In the genomic region with DNA sequence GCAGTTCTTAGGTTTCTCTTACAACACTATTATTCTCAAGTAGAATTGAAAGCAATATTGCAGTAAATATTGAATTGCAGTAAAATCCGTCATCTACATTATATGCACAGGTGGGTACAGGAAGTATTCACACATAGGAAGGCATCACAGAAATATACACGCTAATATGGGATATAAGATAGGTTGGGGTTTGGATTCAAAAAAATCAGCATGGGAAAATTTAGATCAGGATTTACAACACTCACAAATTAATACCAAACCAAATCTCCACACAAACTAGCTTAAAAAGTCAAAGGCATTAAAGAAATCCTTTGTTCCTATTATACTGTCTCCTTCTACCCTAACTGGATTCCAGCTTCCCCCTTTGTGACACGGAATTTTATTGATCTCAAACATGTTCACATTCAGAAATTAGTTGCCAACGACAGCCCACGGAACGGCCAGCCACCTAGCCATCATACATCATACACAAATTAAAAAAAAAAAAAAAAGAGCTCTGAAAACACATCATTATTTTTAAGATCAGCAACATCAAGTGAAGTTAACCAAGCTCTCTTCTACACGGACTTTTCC, we compare ENCODE assay signal across 11 cellular contexts. TPM values are rescaled to one million over a fixed set of nuclear protein-coding genes. Genes with fewer than 3 reads are reported as not detected.
DNase-seq lines count a peak whose midpoint lies in the region; ATAC-seq and TF ChIP-seq lines count a peak whose summit lies in the region.
"Had no signal": no experiment of that assay in that cellular context is flagged by ENCODE, and none has a peak within 500 bp of the region (broad histone marks: within the 10 kb centered on the region; RNA-seq: fewer than 3 reads in every experiment).

No MANE protein-coding gene starts in this region.

- intact Hi-C loops in activated B cell treated with CpG ODN at 0.5 μM for 24 hours (cut with micrococcal nuclease) (no loop called here), thyroid gland (cut with DNase I) (no loop called here)

- POLR2A ChIA-PET in activated B cell treated with CpG ODN at 0.5 μM for 24 hours (lab: Charles Lee): interaction anchor here (0.5 kb wide), 1 partner anchor 126 kb away, joined by 4 read pairs; no protein-coding TSS in a partner anchor

- DNase-seq in activated naive CD8-positive, alpha-beta T cell treated with anti-CD3 and anti-CD28 coated beads for 36 hours: no peak
- DNase-seq in activated B cell treated with CpG ODN at 0.5 μM for 24 hours (no peak), left kidney (ENCODE audit: low read depth, low spot score) (peak; percentile 27), thyroid gland (no peak), hippocampal formation (lab: John Stamatoyannopoulos, UW) (no peak)
- DNase-seq: activated effector memory CD4-positive, alpha-beta T cell treated with Interleukin-2 at 50 U/mL for 16 hours had no signal

- no peaks in the 10 kb centered on the region for H3K9me3 Mint-ChIP-seq in activated naive CD8-positive, alpha-beta T cell (ENCODE audit: low read depth)
- H3K9me3 Mint-ChIP-seq in activated naive CD8-positive, alpha-beta T cell treated with anti-CD3 and anti-CD28 coated beads for 36 hours: no peaks in the 10 kb centered on the region
- no peaks in the 10 kb centered on the region for H3K9me3 Mint-ChIP-seq in activated B cell treated with CpG ODN at 0.5 μM for 24 hours

- peak overlapping the region; percentile 73 to 91 (median 86) for H3K27ac ChIP-seq in thyroid gland
- H3K27ac ChIP-seq: BLaER1 treated with 17β-estradiol and CSF1 and Interleukin-3, amounts not matched to agents 10 nM and 100 nM had no signal

- H3K4me3 ChIP-seq in thyroid gland (replicated peaks in 1 of 3): no peak overlapping the region

- no peaks in the 10 kb centered on the region for H3K27me3 ChIP-seq in thyroid gland

- ATAC-seq in activated B cell treated with CpG ODN at 0.5 μM for 24 hours (ENCODE audit: low read depth) (no peak), HG03378 (IDR thresholded peaks at IDR 0.05; ENCODE audit: unreplicated experiment) (no peak), HG02798 (IDR thresholded peaks at IDR 0.05; ENCODE audit: poor library complexity, unreplicated experiment) (no peak)

- no peaks in the 10 kb centered on the region for H3K36me3 ChIP-seq in thyroid gland
- H3K36me3 ChIP-seq: BLaER1 treated with 17β-estradiol and CSF1 and Interleukin-3, amounts not matched to agents 10 nM and 100 nM; esophagus muscularis mucosa had no signal

- peaks cover 25% of the 10 kb centered on the region for H3K4me1 Mint-ChIP-seq in activated naive CD8-positive, alpha-beta T cell (ENCODE audit: low read depth)
- peaks cover 24% of the 10 kb centered on the region for H3K4me1 Mint-ChIP-seq in activated naive CD8-positive, alpha-beta T cell treated with anti-CD3 and anti-CD28 coated beads for 36 hours
- peaks cover 36% of the 10 kb centered on the region for H3K4me1 Mint-ChIP-seq in activated B cell treated with CpG ODN at 0.5 μM for 24 hours

- H3K27me3 Mint-ChIP-seq in activated naive CD8-positive, alpha-beta T cell: peaks cover 52% of the 10 kb centered on the region
- H3K27me3 Mint-ChIP-seq in activated naive CD8-positive, alpha-beta T cell treated with anti-CD3 and anti-CD28 coated beads for 36 hours: peaks cover 88% of the 10 kb centered on the region
- H3K27me3 Mint-ChIP-seq in activated B cell treated with CpG ODN at 0.5 μM for 24 hours: peaks cover 33% of the 10 kb centered on the region

- CTCF ChIA-PET in activated B cell treated with CpG ODN at 0.5 μM for 24 hours (lab: Charles Lee): interaction anchor here (10.3 kb wide), 1 partner anchor 85 kb away, joined by 216 read pairs; the partner anchor contains the start of gene WDR38

- TF ChIP-seq POLR2A in thyroid gland (IDR thresholded peaks at IDR 0.05): no peak

- H3K27ac Mint-ChIP-seq in activated naive CD8-positive, alpha-beta T cell: no peak overlapping the region
- H3K27ac Mint-ChIP-seq in activated naive CD8-positive, alpha-beta T cell treated with anti-CD3 and anti-CD28 coated beads for 36 hours: no peak overlapping the region
- H3K27ac Mint-ChIP-seq in activated B cell treated with CpG ODN at 0.5 μM for 24 hours: no peak overlapping the region

- peaks cover 34 to 38% of the 10 kb centered on the region in 2 donors for H3K4me1 ChIP-seq in thyroid gland

- peak overlapping the region; percentile 92 for H3K4me3 Mint-ChIP-seq in activated naive CD8-positive, alpha-beta T cell
- no peak overlapping the region for H3K4me3 Mint-ChIP-seq in activated naive CD8-positive, alpha-beta T cell treated with anti-CD3 and anti-CD28 coated beads for 36 hours
- H3K4me3 Mint-ChIP-seq in activated B cell treated with CpG ODN at 0.5 μM for 24 hours: peak overlapping the region; percentile 90

- TF ChIP-seq CTCF in activated B cell treated with CpG ODN at 0.5 μM for 24 hours (IDR thresholded peaks at IDR 0.05): no peak
- no peak for TF ChIP-seq CTCF in thyroid gland (IDR thresholded peaks at IDR 0.05)

- no peaks in the 10 kb centered on the region for H3K9me3 ChIP-seq in thyroid gland
- H3K9me3 ChIP-seq: BLaER1 treated with 17β-estradiol and CSF1 and Interleukin-3, amounts not matched to agents 10 nM and 100 nM; esophagus muscularis mucosa had no signal

- WGBS in thyroid gland, 2 donors: 57% methylated on average over 7 of the region's 7 CpGs

- no peaks in the 10 kb centered on the region for H3K36me3 Mint-ChIP-seq in activated naive CD8-positive, alpha-beta T cell
- no peaks in the 10 kb centered on the region for H3K36me3 Mint-ChIP-seq in activated naive CD8-positive, alpha-beta T cell treated with anti-CD3 and anti-CD28 coated beads for 36 hours
- H3K36me3 Mint-ChIP-seq in activated B cell treated with CpG ODN at 0.5 μM for 24 hours (ENCODE audit: low read depth): peaks cover 6% of the 10 kb centered on the region

RNA-seq across cellular contexts. Expression of gene NR6A1, which starts 2.2 kb away (rescaled TPM):
- total RNA-seq in activated naive CD8-positive, alpha-beta T cell treated with anti-CD3 and anti-CD28 coated beads for 36 hours: 1 to 10 TPM; 1.2 to 1.3 TPM
- total RNA-seq in activated B cell treated with CpG ODN at 0.5 μM for 24 hours (2.3 and 3.1 TPM in 2 replicates), thyroid gland (10 to 100 TPM; 15.3 to 25.0 (median 19.3) TPM)

RNA-seq across cellular contexts. Expression of gene OLFML2A, which starts 8.1 kb away (rescaled TPM):
- total RNA-seq in activated naive CD8-positive, alpha-beta T cell treated with anti-CD3 and anti-CD28 coated beads for 36 hours: not detected
- total RNA-seq in activated B cell treated with CpG ODN at 0.5 μM for 24 hours (0.73 and 0.78 TPM in 2 replicates), thyroid gland (10 to 100 TPM; 40.7 to 64.3 (median 50.2) TPM)

Comparison
In these comparisons a context has a peak if more than half of its experiments do, and no peak if none do; other contexts are left out.
1. RNA of gene OLFML2A, which starts 8.1 kb away (total RNA-seq): 40.7 to 64.3 TPM in thyroid gland; 0.73 to 0.78 TPM in activated B cell treated with CpG ODN at 0.5 μM for 24 hours and not detected in activated naive CD8-positive, alpha-beta T cell treated with anti-CD3 and anti-CD28 coated beads for 36 hours; every median in the first group is over 10 times any median in the second.